Comparison of ENCODE assay signal across 9 cellular contexts in the genomic region with DNA sequence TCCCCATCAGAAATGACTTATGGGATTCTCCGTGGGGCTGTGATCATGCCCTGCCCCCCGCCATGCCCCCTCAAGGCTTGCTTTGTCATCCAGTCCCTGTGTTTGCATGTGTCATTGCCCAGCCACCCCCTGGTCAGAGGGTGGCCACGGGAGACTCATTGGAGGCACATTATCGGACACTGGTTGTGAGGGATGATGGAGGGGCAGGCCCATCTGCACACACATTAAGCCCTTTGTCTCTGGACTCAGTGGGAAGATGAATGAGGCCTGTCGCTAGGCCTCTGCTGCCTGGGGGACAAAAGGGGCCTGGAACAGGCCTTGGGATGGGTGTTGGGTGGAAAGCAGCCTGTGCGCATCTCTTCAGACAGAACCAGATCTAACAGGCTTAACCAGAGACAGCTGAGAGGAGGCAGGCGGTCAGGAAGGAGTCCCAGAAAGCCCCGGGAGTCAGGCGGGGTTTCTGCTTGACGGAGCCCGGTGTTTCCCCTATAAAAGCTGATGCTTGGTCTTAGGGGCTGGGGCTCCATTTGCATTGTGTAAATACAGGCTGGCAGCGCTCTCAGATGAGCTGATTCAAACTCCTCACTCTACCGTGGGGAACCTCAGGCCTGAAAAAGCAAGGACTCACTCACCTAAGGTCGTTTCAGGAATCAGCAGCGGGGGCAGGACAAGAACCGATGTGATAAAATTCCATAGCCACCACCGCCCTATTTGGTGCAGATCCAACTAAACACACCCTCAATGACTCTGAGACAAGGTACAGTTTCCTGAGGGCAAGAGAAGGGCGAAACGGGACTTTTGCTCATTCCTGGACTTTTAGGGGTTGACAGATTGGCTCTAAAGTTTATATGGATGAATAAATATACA.
DNase-seq lines count a peak whose midpoint lies in the region; ATAC-seq lines count a peak whose summit lies in the region.
"Had no signal": no experiment of that assay in that cellular context is flagged by ENCODE, and none has a peak within 500 bp of the region (broad histone marks: within the 10 kb centered on the region; RNA-seq: fewer than 3 reads in every experiment).

No MANE protein-coding gene starts in this region.

- DNase-seq in NCI-H526 treated with DMSO at 0.1 percent for 48 hours (lab: John Stamatoyannopoulos, UW) (peak; percentile 85), hippocampal formation (lab: John Stamatoyannopoulos, UW) (peak; percentile 60 to 82), putamen (ENCODE audit: low spot score) (peak; percentile 84), T-helper 9 cell (no peak), cerebellar nuclear complex (lab: John Stamatoyannopoulos, UW) (no peak), NCI-H2029 treated with DMSO at 0.1 percent for 48 hours (lab: John Stamatoyannopoulos, UW) (no peak)
- DNase-seq in activated CD8-positive, alpha-beta memory T cell treated with anti-CD3 and anti-CD28 coated beads for 24 hours = no peak
- DNase-seq: T1000 had no signal

- ATAC-seq in GM19463 (IDR thresholded peaks at IDR 0.05; ENCODE audit: unreplicated experiment) = peak; percentile 71

Comparison
In these comparisons a context has a peak if more than half of its experiments do, and no peak if none do; other contexts are left out.
1. DNase-seq: peak in NCI-H526 treated with DMSO at 0.1 percent for 48 hours (single experiment), hippocampal formation (2 of 2) and putamen (single experiment); none in T-helper 9 cell (single experiment), cerebellar nuclear complex (0 of 2), NCI-H2029 treated with DMSO at 0.1 percent for 48 hours (single experiment) and activated CD8-positive, alpha-beta memory T cell treated with anti-CD3 and anti-CD28 coated beads for 24 hours (single experiment).